29 cellular contexts compared by ENCODE assay signal in genomic region chr3:24525022-24525421, GRCh38. TPM values are rescaled to one million over a fixed set of nuclear protein-coding genes. Genes with fewer than 3 reads are reported as not detected.
"Had no signal": no experiment of that assay in that cellular context is flagged by ENCODE, and none has a peak within 500 bp of the region (broad histone marks: within the 10 kb centered on the region; RNA-seq: fewer than 3 reads in every experiment).

No MANE protein-coding gene starts in this region.

- H3K9me3 Mint-ChIP-seq: activated CD4-positive, alpha-beta memory T cell treated with anti-CD3 and anti-CD28 coated beads for 36 hours; activated CD4-positive, alpha-beta T cell treated with anti-CD3 and anti-CD28 coated beads, Interleukin-2, amount 10 ng/mL, durations not matched to agents 24 days and 14 days; activated T-cell treated with anti-CD3 and anti-CD28 coated beads, Interleukin-2, amount 50 U/mL, for 4 hours; activated T-helper 17 cell treated with anti-CD3 and anti-CD28 coated beads, Interleukin-2, amount 50 U/mL, for 72 hours; dendritic cell treated with granulocyte-macrophage colony-stimulating factor and Interleukin-4, amounts not matched to agents 40 ng/mL and 50 ng/mL, for 4 days; endodermal cell had no signal

- H3K4me3 ChIP-seq: coronary artery, dorsolateral prefrontal cortex, esophagus muscularis mucosa, gastroesophageal sphincter had no signal

- H3K9me3 ChIP-seq: esophagus muscularis mucosa, gastroesophageal sphincter had no signal

- H3K4me1 Mint-ChIP-seq: activated CD4-positive, alpha-beta T cell treated with anti-CD3 and anti-CD28 coated beads for 36 hours; activated CD4-positive, alpha-beta T cell treated with anti-CD3 and anti-CD28 coated beads, Interleukin-2, amount 10 ng/mL, durations not matched to agents 24 days and 14 days had no signal

- ATAC-seq: activated CD4-positive, alpha-beta T cell treated with anti-CD3 and anti-CD28 coated beads for 36 hours; activated T-cell treated with anti-CD3 and anti-CD28 coated beads, Interleukin-2, amount 50 U/mL, for 4 hours; activated T-helper 17 cell treated with anti-CD3 and anti-CD28 coated beads, Interleukin-2, amount 50 U/mL, for 72 hours; gastroesophageal sphincter had no signal

- H3K27ac Mint-ChIP-seq: activated CD4-positive, alpha-beta memory T cell treated with anti-CD3 and anti-CD28 coated beads for 36 hours; activated CD4-positive, alpha-beta T cell treated with anti-CD3 and anti-CD28 coated beads for 36 hours; activated CD4-positive, alpha-beta T cell treated with anti-CD3 and anti-CD28 coated beads, Interleukin-2, amount 10 ng/mL, durations not matched to agents 24 days and 14 days; activated naive CD8-positive, alpha-beta T cell; activated T-helper 17 cell treated with anti-CD3 and anti-CD28 coated beads, Interleukin-2, amount 50 U/mL, for 72 hours; dendritic cell treated with granulocyte-macrophage colony-stimulating factor and Interleukin-4, amounts not matched to agents 40 ng/mL and 50 ng/mL, for 4 days; endodermal cell had no signal

- H3K36me3 ChIP-seq: brain microvascular endothelial cell, esophagus muscularis mucosa, gastroesophageal sphincter had no signal

- H3K36me3 Mint-ChIP-seq: activated CD4-positive, alpha-beta memory T cell treated with anti-CD3 and anti-CD28 coated beads for 36 hours; activated naive CD8-positive, alpha-beta T cell had no signal

- H3K27me3 ChIP-seq: dorsolateral prefrontal cortex, esophagus muscularis mucosa, foreskin keratinocyte, gastroesophageal sphincter had no signal

- H3K4me3 Mint-ChIP-seq: activated CD4-positive, alpha-beta memory T cell treated with anti-CD3 and anti-CD28 coated beads for 36 hours; activated CD4-positive, alpha-beta T cell treated with anti-CD3 and anti-CD28 coated beads for 36 hours; activated CD4-positive, alpha-beta T cell treated with anti-CD3 and anti-CD28 coated beads, Interleukin-2, amount 10 ng/mL, durations not matched to agents 24 days and 14 days; activated naive CD8-positive, alpha-beta T cell; activated T-cell treated with anti-CD3 and anti-CD28 coated beads, Interleukin-2, amount 50 U/mL, for 4 hours; activated T-helper 17 cell treated with anti-CD3 and anti-CD28 coated beads, Interleukin-2, amount 50 U/mL, for 72 hours; central memory CD8-positive, alpha-beta T cell; dendritic cell treated with granulocyte-macrophage colony-stimulating factor and Interleukin-4, amounts not matched to agents 40 ng/mL and 50 ng/mL, for 4 days; endodermal cell had no signal

- DNase-seq: activated CD4-positive, alpha-beta memory T cell treated with anti-CD3 and anti-CD28 coated beads for 36 hours; activated CD4-positive, alpha-beta T cell treated with anti-CD3 and anti-CD28 coated beads for 36 hours; activated CD4-positive, alpha-beta T cell treated with anti-CD3 and anti-CD28 coated beads, Interleukin-2, amount 10 ng/mL, durations not matched to agents 24 days and 14 days; activated CD4-positive, CD25-positive, alpha-beta regulatory T cell; activated CD4-positive, CD25-positive, alpha-beta regulatory T cell treated with anti-CD3 and anti-CD28 coated beads, Interleukin-2, amount 50 U/mL, for 72 hours; activated effector memory CD4-positive, alpha-beta T cell treated with Interleukin-2 at 50 U/mL for 16 hours; activated gamma-delta T cell treated with Interleukin-2 at 50 U/mL for 16 hours; activated naive CD4-positive, alpha-beta T cell treated with anti-CD3 and anti-CD28 coated beads, Interleukin-2, amount 50 U/mL, for 16 hours; activated naive CD4-positive, alpha-beta T cell treated with Interleukin-2 at 50 U/mL for 16 hours; activated T-cell treated with anti-CD3 and anti-CD28 coated beads, Interleukin-2, amount 50 U/mL, for 4 hours; amniotic stem cell; anterior cingulate cortex; brain microvascular endothelial cell; dorsolateral prefrontal cortex; effector memory CD4-positive, alpha-beta T cell; endodermal cell; erythroblast; T-helper 2 cell had no signal

- H3K27ac ChIP-seq: brain microvascular endothelial cell, coronary artery, dorsolateral prefrontal cortex, esophagus muscularis mucosa, foreskin keratinocyte, gastroesophageal sphincter had no signal

- FAIRE-seq: astrocyte, bronchial epithelial cell had no signal

RNA-seq across cellular contexts. Expression of gene THRB, which starts 30.4 kb away (rescaled TPM):
- total RNA-seq: activated CD4-positive, alpha-beta memory T cell treated with anti-CD3 and anti-CD28 coated beads for 36 hours; activated CD4-positive, alpha-beta T cell treated with anti-CD3 and anti-CD28 coated beads for 36 hours; activated CD4-positive, alpha-beta T cell treated with anti-CD3 and anti-CD28 coated beads, Interleukin-2, amount 10 ng/mL, durations not matched to agents 24 days and 14 days; activated T-cell treated with anti-CD3 and anti-CD28 coated beads, Interleukin-2, amount 50 U/mL, for 4 hours; activated T-helper 17 cell treated with anti-CD3 and anti-CD28 coated beads, Interleukin-2, amount 50 U/mL, for 72 hours; T-helper 1 cell treated with Interleukin-12 subunit alpha and Interleukin-12 subunit beta and Interleukin-4 antibody, amounts not matched to agents 30 ng/mL and 1 ng/mL, for 36 hours had no signal
